ENCODE assay signal across 1 cellular context in the genomic region with DNA sequence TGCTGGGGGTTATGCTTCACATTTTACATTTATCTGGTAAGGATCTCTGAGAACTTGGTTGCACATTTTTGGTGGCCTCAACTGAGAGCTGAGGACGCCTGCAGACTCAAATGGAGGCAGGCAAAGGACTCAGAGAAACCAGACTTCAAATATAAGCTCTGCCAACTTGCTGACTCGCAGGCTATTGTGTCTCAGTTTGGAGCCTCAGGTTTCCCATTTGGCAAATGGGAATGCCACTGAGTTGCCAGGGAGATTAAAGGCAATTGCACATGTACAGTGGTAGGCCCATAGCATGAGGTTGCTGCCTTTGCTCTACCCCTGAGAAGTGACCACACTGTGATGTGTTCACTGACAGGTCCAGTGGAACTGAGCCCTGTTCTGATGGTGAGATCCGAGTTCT.
TF ChIP-seq lines count a peak whose summit lies in the region.

No MANE protein-coding gene starts in this region.

TF ChIP-seq in IMR-90, 13 proteins besides CTCF, POLR2A, EP300 and RAD21:
- TF ChIP-seq RFX5 (IDR thresholded peaks at IDR 0.05; ENCODE audit: low read depth, low read length): no peak
- TF ChIP-seq CEBPB (IDR thresholded peaks at IDR 0.05; ENCODE audit: low read depth, low read length): no peak
- no peak for TF ChIP-seq MAFK (IDR thresholded peaks at IDR 0.05; ENCODE audit: low read depth, low read length)
- TF ChIP-seq, protein P1, sequence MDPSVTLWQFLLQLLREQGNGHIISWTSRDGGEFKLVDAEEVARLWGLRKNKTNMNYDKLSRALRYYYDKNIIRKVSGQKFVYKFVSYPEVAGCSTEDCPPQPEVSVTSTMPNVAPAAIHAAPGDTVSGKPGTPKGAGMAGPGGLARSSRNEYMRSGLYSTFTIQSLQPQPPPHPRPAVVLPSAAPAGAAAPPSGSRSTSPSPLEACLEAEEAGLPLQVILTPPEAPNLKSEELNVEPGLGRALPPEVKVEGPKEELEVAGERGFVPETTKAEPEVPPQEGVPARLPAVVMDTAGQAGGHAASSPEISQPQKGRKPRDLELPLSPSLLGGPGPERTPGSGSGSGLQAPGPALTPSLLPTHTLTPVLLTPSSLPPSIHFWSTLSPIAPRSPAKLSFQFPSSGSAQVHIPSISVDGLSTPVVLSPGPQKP (IDR thresholded peaks at IDR 0.05; ENCODE audit: borderline replicate concordance, low read depth, low read length): no peak
- TF ChIP-seq RCOR1 (IDR thresholded peaks at IDR 0.05; ENCODE audit: insufficient replicate concordance, low read length): no peak
- TF ChIP-seq NFE2L2 (IDR thresholded peaks at IDR 0.05; ENCODE audit: low read depth, low read length): no peak
- no peak for TF ChIP-seq BHLHE40 (IDR thresholded peaks at IDR 0.05; ENCODE audit: low read depth, low read length)
- TF ChIP-seq, protein P2, sequence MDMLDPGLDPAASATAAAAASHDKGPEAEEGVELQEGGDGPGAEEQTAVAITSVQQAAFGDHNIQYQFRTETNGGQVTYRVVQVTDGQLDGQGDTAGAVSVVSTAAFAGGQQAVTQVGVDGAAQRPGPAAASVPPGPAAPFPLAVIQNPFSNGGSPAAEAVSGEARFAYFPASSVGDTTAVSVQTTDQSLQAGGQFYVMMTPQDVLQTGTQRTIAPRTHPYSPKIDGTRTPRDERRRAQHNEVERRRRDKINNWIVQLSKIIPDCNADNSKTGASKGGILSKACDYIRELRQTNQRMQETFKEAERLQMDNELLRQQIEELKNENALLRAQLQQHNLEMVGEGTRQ (IDR thresholded peaks at IDR 0.05; ENCODE audit: low read depth, low read length): no peak
- no peak for TF ChIP-seq SMC3 (IDR thresholded peaks at IDR 0.05; ENCODE audit: low read depth, low read length)
- TF ChIP-seq MXI1 (IDR thresholded peaks at IDR 0.05; ENCODE audit: borderline replicate concordance, low read depth, low read length): no peak
- TF ChIP-seq MAZ (IDR thresholded peaks at IDR 0.05; ENCODE audit: borderline replicate concordance, low read depth, low read length): no peak
- no peak for TF ChIP-seq FOS (IDR thresholded peaks at IDR 0.05; ENCODE audit: low read depth, low read length)
- TF ChIP-seq CHD1 (IDR thresholded peaks at IDR 0.05; ENCODE audit: low read depth, low read length): no peak
